In genomic region chr14:34090451-34090850, GRCh38 we compare ENCODE assay signal across 36 cellular contexts.
"Had no signal": no experiment of that assay in that cellular context is flagged by ENCODE, and none has a peak within 500 bp of the region (broad histone marks: within the 10 kb centered on the region; RNA-seq: fewer than 3 reads in every experiment).

No MANE protein-coding gene starts in this region.

- H3K27ac ChIP-seq: adrenal gland, body of pancreas, epithelial cell of prostate, esophagus squamous epithelium, gastroesophageal sphincter, heart right ventricle, hepatocyte, WERI-Rb-1 had no signal

- H3K27me3 ChIP-seq: adrenal gland, body of pancreas, gastroesophageal sphincter, heart right ventricle, hepatocyte had no signal

- FAIRE-seq: colon, endometrium, endothelial cell of umbilical vein had no signal

- H3K4me3 ChIP-seq: adrenal gland, body of pancreas, esophagus squamous epithelium, gastroesophageal sphincter, heart right ventricle, hepatocyte had no signal

- H3K36me3 Mint-ChIP-seq: activated CD4-positive, alpha-beta memory T cell treated with anti-CD3 and anti-CD28 coated beads for 36 hours; activated CD8-positive, alpha-beta memory T cell treated with anti-CD3 and anti-CD28 coated beads, Interleukin-2, amount 10 ng/mL, durations not matched to agents 7 days and 5 days; activated naive CD8-positive, alpha-beta T cell treated with anti-CD3 and anti-CD28 coated beads for 36 hours had no signal

- H3K4me2 ChIP-seq: hepatocyte had no signal

- H3K27me3 Mint-ChIP-seq: activated B cell treated with CpG ODN at 0.5 μM for 24 hours; activated CD4-positive, alpha-beta memory T cell treated with anti-CD3 and anti-CD28 coated beads for 36 hours; activated naive CD8-positive, alpha-beta T cell treated with anti-CD3 and anti-CD28 coated beads, Interleukin-2, amount 50 U/mL, for 24 hours; T-helper 17 cell had no signal

- H2AFZ ChIP-seq: hepatocyte had no signal

- H3K4me3 Mint-ChIP-seq: activated B cell treated with CpG ODN at 0.5 μM for 24 hours; activated CD4-positive, alpha-beta memory T cell treated with anti-CD3 and anti-CD28 coated beads for 36 hours; activated CD8-positive, alpha-beta memory T cell treated with anti-CD3 and anti-CD28 coated beads, Interleukin-2, amount 10 ng/mL, durations not matched to agents 7 days and 5 days; activated CD8-positive, alpha-beta T cell treated with anti-CD3 and anti-CD28 coated beads, Interleukin-2, amount 10 ng/mL, durations not matched to agents 7 days and 5 days; activated naive CD4-positive, alpha-beta T cell treated with anti-CD3 and anti-CD28 coated beads, Interleukin-2, amount 10 ng/mL, durations not matched to agents 7 days and 5 days; activated naive CD8-positive, alpha-beta T cell treated with anti-CD3 and anti-CD28 coated beads for 36 hours; activated naive CD8-positive, alpha-beta T cell treated with anti-CD3 and anti-CD28 coated beads, Interleukin-2, amount 50 U/mL, for 24 hours; activated T-helper 1 cell treated with anti-CD3 and anti-CD28 coated beads, Interleukin-12 subunit alpha, Interleukin-12 subunit beta, Interleukin-2, Interleukin-4 antibody, amounts not matched to agents 30 ng/mL and 10 ng/mL and 1 ng/mL, durations not matched to agents 14 hours and 24 hours and 36 hours; T-helper 17 cell; T-helper 2 cell treated with Interferon-gamma antibody and Interleukin-4, amounts not matched to agents 5 μg/mL and 100 μg/mL, for 36 hours had no signal

- H3K79me2 ChIP-seq: hepatocyte had no signal

- DNase-seq: activated B cell treated with CpG ODN at 0.5 μM for 24 hours; activated CD4-positive, alpha-beta memory T cell treated with anti-CD3 and anti-CD28 coated beads for 36 hours; activated CD8-positive, alpha-beta memory T cell treated with anti-CD3 and anti-CD28 coated beads, Interleukin-2, amount 10 ng/mL, durations not matched to agents 7 days and 5 days; activated CD8-positive, alpha-beta memory T cell treated with anti-CD3 and anti-CD28 coated beads, Interleukin-2, amount 50 U/mL, for 4 hours; activated CD8-positive, alpha-beta T cell treated with anti-CD3 and anti-CD28 coated beads, Interleukin-2, amount 10 ng/mL, durations not matched to agents 7 days and 5 days; activated gamma-delta T cell; activated naive CD4-positive, alpha-beta T cell; activated naive CD4-positive, alpha-beta T cell treated with anti-CD3 and anti-CD28 coated beads, Interleukin-2, amount 10 ng/mL, durations not matched to agents 7 days and 5 days; activated naive CD8-positive, alpha-beta T cell treated with anti-CD3 and anti-CD28 coated beads for 36 hours; activated naive CD8-positive, alpha-beta T cell treated with anti-CD3 and anti-CD28 coated beads, Interleukin-2, amount 50 U/mL, for 24 hours; activated T-cell treated with anti-CD3 and anti-CD28 coated beads, Interleukin-2, amount 50 U/mL, for 1 hour; activated T-cell treated with anti-CD3 and anti-CD28 coated beads, Interleukin-2, amount 50 U/mL, for 48 hours; adrenal gland; amygdala; aorta; body of pancreas; caudate nucleus; cortex of kidney; dermis blood vessel endothelial cell; effector CD8-positive, alpha-beta T cell; esophagus squamous epithelium; foreskin melanocyte; heart right ventricle; T-helper 1 cell; T-helper 17 cell; T1000; WERI-Rb-1 had no signal

- H3K27ac Mint-ChIP-seq: activated B cell treated with CpG ODN at 0.5 μM for 24 hours; activated CD4-positive, alpha-beta memory T cell treated with anti-CD3 and anti-CD28 coated beads for 36 hours; activated CD8-positive, alpha-beta memory T cell treated with anti-CD3 and anti-CD28 coated beads, Interleukin-2, amount 10 ng/mL, durations not matched to agents 7 days and 5 days; activated CD8-positive, alpha-beta T cell treated with anti-CD3 and anti-CD28 coated beads, Interleukin-2, amount 10 ng/mL, durations not matched to agents 7 days and 5 days; activated naive CD4-positive, alpha-beta T cell treated with anti-CD3 and anti-CD28 coated beads, Interleukin-2, amount 10 ng/mL, durations not matched to agents 7 days and 5 days; activated naive CD8-positive, alpha-beta T cell treated with anti-CD3 and anti-CD28 coated beads for 36 hours; activated naive CD8-positive, alpha-beta T cell treated with anti-CD3 and anti-CD28 coated beads, Interleukin-2, amount 50 U/mL, for 24 hours; activated T-helper 1 cell treated with anti-CD3 and anti-CD28 coated beads, Interleukin-12 subunit alpha, Interleukin-12 subunit beta, Interleukin-2, Interleukin-4 antibody, amounts not matched to agents 30 ng/mL and 10 ng/mL and 1 ng/mL, durations not matched to agents 14 hours and 24 hours and 36 hours; T-helper 17 cell; T-helper 2 cell treated with Interferon-gamma antibody and Interleukin-4, amounts not matched to agents 5 μg/mL and 100 μg/mL, for 36 hours had no signal

- H3K9me3 ChIP-seq: adrenal gland, body of pancreas, esophagus squamous epithelium, gastroesophageal sphincter had no signal

- ATAC-seq: activated CD4-positive, CD25-positive, alpha-beta regulatory T cell treated with anti-CD3 and anti-CD28 coated beads, Interleukin-2, amount 50 U/mL, for 24 hours; activated CD8-positive, alpha-beta memory T cell treated with anti-CD3 and anti-CD28 coated beads, Interleukin-2, amount 10 ng/mL, durations not matched to agents 7 days and 5 days; activated CD8-positive, alpha-beta T cell treated with anti-CD3 and anti-CD28 coated beads, Interleukin-2, amount 10 ng/mL, durations not matched to agents 7 days and 5 days; activated naive CD8-positive, alpha-beta T cell treated with anti-CD3 and anti-CD28 coated beads, Interleukin-2, amount 50 U/mL, for 24 hours; body of pancreas; gastroesophageal sphincter; heart right ventricle; T-helper 17 cell had no signal

- H3K4me1 ChIP-seq: adrenal gland, body of pancreas, esophagus squamous epithelium, gastroesophageal sphincter, heart right ventricle had no signal

- H3K36me3 ChIP-seq: adrenal gland, esophagus squamous epithelium, gastroesophageal sphincter, heart right ventricle, WERI-Rb-1 had no signal

- H3K9me3 Mint-ChIP-seq: activated naive CD8-positive, alpha-beta T cell treated with anti-CD3 and anti-CD28 coated beads for 36 hours; activated naive CD8-positive, alpha-beta T cell treated with anti-CD3 and anti-CD28 coated beads, Interleukin-2, amount 50 U/mL, for 24 hours had no signal

- H3K4me1 Mint-ChIP-seq: activated B cell treated with CpG ODN at 0.5 μM for 24 hours had no signal
